24 cellular contexts compared by ENCODE assay signal in the genomic region with DNA sequence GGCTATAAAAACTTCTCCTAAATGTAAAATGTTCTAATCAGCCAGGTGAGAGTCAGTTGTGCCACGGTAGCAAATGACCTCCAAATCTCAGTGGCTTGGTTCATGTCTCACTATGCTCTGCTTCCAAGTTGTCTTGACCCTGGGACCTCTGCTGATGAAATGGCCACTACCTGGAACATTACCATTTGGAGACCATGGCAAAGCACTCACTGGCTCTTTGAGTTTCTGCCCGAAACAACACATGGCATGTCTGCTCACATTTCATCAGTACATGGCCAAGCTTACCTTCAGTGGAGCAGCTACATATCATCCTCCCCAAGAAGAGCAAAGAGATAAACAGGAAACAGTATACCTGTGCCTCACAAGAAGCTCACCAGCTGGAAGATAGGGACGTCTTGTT. TPM values are rescaled to one million over a fixed set of nuclear protein-coding genes. Genes with fewer than 3 reads are reported as not detected.
DNase-seq lines count a peak whose midpoint lies in the region; TF ChIP-seq lines count a peak whose summit lies in the region.
"Had no signal": no experiment of that assay in that cellular context is flagged by ENCODE, and none has a peak within 500 bp of the region (broad histone marks: within the 10 kb centered on the region; RNA-seq: fewer than 3 reads in every experiment).

No MANE protein-coding gene starts in this region.

- H3K27me3 ChIP-seq in esophagus muscularis mucosa = no peaks in the 10 kb centered on the region
- H3K27me3 ChIP-seq: BLaER1 treated with 17β-estradiol and CSF1 and Interleukin-3, amounts not matched to agents 10 nM and 100 nM had no signal

- no peak for TF ChIP-seq CTCF in esophagus muscularis mucosa (IDR thresholded peaks at IDR 0.05)

- DNase-seq in G401 (ENCODE audit: low spot score) (peak; percentile 67), cerebellar cortex (ENCODE audit: low spot score) (peak; percentile 60), esophagus muscularis mucosa (ENCODE audit: extremely low spot score) (peak; percentile 45), ureter (ENCODE audit: low spot score) (no peak), D341Med (ENCODE audit: low spot score) (no peak), medulla oblongata (ENCODE audit: extremely low spot score) (no peak)
- DNase-seq: AML-193; Caco-2; Calu3; CD4-positive, alpha-beta T cell; CD8-positive, alpha-beta T cell; DMS 273 treated with DMSO at 0.1 percent for 48 hours; DMS153; DMS53; DMS79; DND-41; EL; GF-D8 had no signal

- H3K4me1 ChIP-seq in esophagus muscularis mucosa = peaks cover 0 to 16% (median 6%) of the 10 kb centered on the region in 4 donors
- H3K4me1 ChIP-seq: BLaER1 treated with 17β-estradiol and CSF1 and Interleukin-3, amounts not matched to agents 10 nM and 100 nM; Caco-2 had no signal

- H3K36me3 ChIP-seq in esophagus muscularis mucosa = no peaks in the 10 kb centered on the region
- H3K36me3 ChIP-seq: BLaER1 treated with 17β-estradiol and CSF1 and Interleukin-3, amounts not matched to agents 10 nM and 100 nM had no signal

- no peak for TF ChIP-seq EP300 in esophagus muscularis mucosa (IDR thresholded peaks at IDR 0.05)

- no peaks in the 10 kb centered on the region for H3K9me3 ChIP-seq in esophagus muscularis mucosa
- H3K9me3 ChIP-seq: A549; BLaER1 treated with 17β-estradiol and CSF1 and Interleukin-3, amounts not matched to agents 10 nM and 100 nM; Caco-2 had no signal

- 92% methylated on average over 3 of the region's 3 CpGs for WGBS in esophagus muscularis mucosa

- intact Hi-C loops in esophagus muscularis mucosa (cut with DNase I) = no loop called here

- TF ChIP-seq POLR2A in esophagus muscularis mucosa (IDR thresholded peaks at IDR 0.05; ENCODE audit: low read depth) = no peak

- H3K27ac ChIP-seq in esophagus muscularis mucosa (replicated peaks in 1 of 4) = no peak overlapping the region
- H3K27ac ChIP-seq: 22Rv1; A549; BLaER1 treated with 17β-estradiol and CSF1 and Interleukin-3, amounts not matched to agents 10 nM and 100 nM; C4-2B had no signal

- in situ Hi-C loops in G401 (cut with HindIII; ENCODE audit: low sequenced_read_pairs) = no loop called here

- no peak overlapping the region for H3K4me3 ChIP-seq in esophagus muscularis mucosa
- H3K4me3 ChIP-seq: A549; BLaER1 treated with 17β-estradiol and CSF1 and Interleukin-3, amounts not matched to agents 10 nM and 100 nM had no signal

RNA-seq across cellular contexts. Expression of a gene that starts 40.2 kb away (rescaled TPM):
- not detected in 2 replicates for total RNA-seq in G401 (2014; rRNA removed; shearing (Covaris generic))
- not detected for total RNA-seq in esophagus muscularis mucosa
- 4.2 TPM for total RNA-seq in ureter
- total RNA-seq: A172; CD4-positive, alpha-beta T cell; CD8-positive, alpha-beta T cell; Daoy had no signal

Comparison
In these comparisons a context has a peak if more than half of its experiments do, and no peak if none do; other contexts are left out.
1. DNase-seq: peak in G401 (single experiment), cerebellar cortex (single experiment) and esophagus muscularis mucosa (single experiment); none in ureter (single experiment), D341Med (single experiment) and medulla oblongata (single experiment).